Comparison of ENCODE assay signal across 18 cellular contexts in the genomic region with DNA sequence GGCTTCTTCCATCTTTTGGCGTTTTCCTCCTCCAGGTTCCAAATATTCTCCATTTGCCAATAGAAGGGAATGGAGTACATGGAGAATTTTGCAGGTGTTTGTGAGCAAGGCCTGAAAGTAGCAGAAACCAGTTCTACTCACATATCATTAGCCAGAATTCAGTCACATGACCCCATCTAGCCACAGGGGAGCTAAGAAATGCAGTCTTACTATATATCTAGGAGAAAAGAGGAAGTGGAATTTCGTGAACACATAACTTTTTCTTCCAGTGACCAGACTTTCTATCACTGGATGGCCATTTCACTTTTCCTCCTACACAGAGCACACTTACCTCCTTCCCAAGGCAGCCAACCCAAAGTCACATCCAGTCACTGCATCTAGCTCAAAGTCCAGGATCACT. TPM values are rescaled to one million over a fixed set of nuclear protein-coding genes. Genes with fewer than 3 reads are reported as not detected.
DNase-seq lines count a peak whose midpoint lies in the region; ATAC-seq and TF ChIP-seq lines count a peak whose summit lies in the region.
"Had no signal": no experiment of that assay in that cellular context is flagged by ENCODE, and none has a peak within 500 bp of the region (broad histone marks: within the 10 kb centered on the region; RNA-seq: fewer than 3 reads in every experiment).

No MANE protein-coding gene starts in this region.

- no peak for TF ChIP-seq CTCF in PC-9 (conservative IDR thresholded peaks at IDR 0.05)

- H3K36me3 ChIP-seq in PC-9 (ENCODE audit: low read depth): peaks cover 7% of the 10 kb centered on the region

- ATAC-seq in GM18861 (IDR thresholded peaks at IDR 0.05; ENCODE audit: unreplicated experiment) (peak; percentile 82), HG02588 (IDR thresholded peaks at IDR 0.05; ENCODE audit: unreplicated experiment) (peak; percentile 77), HG03520 (IDR thresholded peaks at IDR 0.05; ENCODE audit: unreplicated experiment) (peak; percentile 60), GM19324 (IDR thresholded peaks at IDR 0.05; ENCODE audit: low FRiP score, unreplicated experiment) (no peak), HG02870 (IDR thresholded peaks at IDR 0.05; ENCODE audit: unreplicated experiment) (no peak)
- ATAC-seq: Right ventricle myocardium inferior, sciatic nerve had no signal

- no peaks in the 10 kb centered on the region for H3F3A ChIP-seq in PC-9 (ENCODE audit: insufficient read depth, low read depth)

- H4K20me1 ChIP-seq in PC-9 (ENCODE audit: insufficient read depth): no peaks in the 10 kb centered on the region

- H3K27ac ChIP-seq in PC-9: no peak overlapping the region
- H3K27ac ChIP-seq: left ventricle myocardium inferior had no signal

- DNase-seq in RPMI8226 (peak; percentile 42), PC-9 (no peak)
- no peak for DNase-seq in stimulated activated naive CD4-positive, alpha-beta T cell (lab: John Stamatoyannopoulos, UW)
- DNase-seq: activated CD4-positive, alpha-beta T cell treated with anti-CD3 and anti-CD28 coated beads, Interleukin-2, amount 10 ng/mL, durations not matched to agents 7 days and 5 days; activated naive CD4-positive, alpha-beta T cell treated with anti-CD3 and anti-CD28 coated beads for 36 hours; CD4-positive, alpha-beta T cell; DND-41; left ventricle myocardium inferior; NCI-H1105; NCI-H774; T-helper 9 cell had no signal

- intact Hi-C loops in PC-9 (cut with micrococcal nuclease; ENCODE audit: unreplicated experiment): no loop called here

- H3K4me2 ChIP-seq in PC-9: no peak overlapping the region

- POLR2A ChIA-PET in PC-9 (lab: Charles Lee; ENCODE audit: unreplicated experiment): no interaction called here

- no peaks in the 10 kb centered on the region for H3K79me2 ChIP-seq in PC-9 (ENCODE audit: low read depth)

- H3K9me3 ChIP-seq in PC-9 (ENCODE audit: insufficient read depth, low read depth): no peaks in the 10 kb centered on the region
- H3K9me3 ChIP-seq: left ventricle myocardium inferior had no signal

- BruUV-seq in PC-9 (replicated peaks; lab: Mats Ljungman, UMichigan): no TSS peak

- H3K9me2 ChIP-seq in PC-9 (ENCODE audit: insufficient read depth): no peaks in the 10 kb centered on the region

- no peak overlapping the region for H3K4me3 ChIP-seq in PC-9
- H3K4me3 ChIP-seq: left ventricle myocardium inferior had no signal

- CTCF ChIA-PET in PC-9 (lab: Charles Lee): no interaction called here

- H2AFZ ChIP-seq in PC-9: no peak overlapping the region; the same call in 1 of the 2 replicates

- no peaks in the 10 kb centered on the region for H3K4me1 ChIP-seq in PC-9 (replicated peaks; ENCODE audit: insufficient read depth)
- H3K4me1 ChIP-seq: left ventricle myocardium inferior had no signal

- H3K27me3 ChIP-seq in PC-9 (ENCODE audit: insufficient read depth, low read depth): no peaks in the 10 kb centered on the region

RNA-seq across cellular contexts. Expression of gene LOX, which starts 55.1 kb away (rescaled TPM):
- total RNA-seq in PC-9 (2021): 2.8 and 3.2 TPM in 2 replicates
- total RNA-seq: activated naive CD4-positive, alpha-beta T cell treated with anti-CD3 and anti-CD28 coated beads for 36 hours had no signal

Comparison
In these comparisons a context has a peak if more than half of its experiments do, and no peak if none do; other contexts are left out.
1. ATAC-seq: peak in GM18861 (single experiment), HG02588 (single experiment) and HG03520 (single experiment); none in GM19324 (single experiment) and HG02870 (single experiment).